In the genomic region with DNA sequence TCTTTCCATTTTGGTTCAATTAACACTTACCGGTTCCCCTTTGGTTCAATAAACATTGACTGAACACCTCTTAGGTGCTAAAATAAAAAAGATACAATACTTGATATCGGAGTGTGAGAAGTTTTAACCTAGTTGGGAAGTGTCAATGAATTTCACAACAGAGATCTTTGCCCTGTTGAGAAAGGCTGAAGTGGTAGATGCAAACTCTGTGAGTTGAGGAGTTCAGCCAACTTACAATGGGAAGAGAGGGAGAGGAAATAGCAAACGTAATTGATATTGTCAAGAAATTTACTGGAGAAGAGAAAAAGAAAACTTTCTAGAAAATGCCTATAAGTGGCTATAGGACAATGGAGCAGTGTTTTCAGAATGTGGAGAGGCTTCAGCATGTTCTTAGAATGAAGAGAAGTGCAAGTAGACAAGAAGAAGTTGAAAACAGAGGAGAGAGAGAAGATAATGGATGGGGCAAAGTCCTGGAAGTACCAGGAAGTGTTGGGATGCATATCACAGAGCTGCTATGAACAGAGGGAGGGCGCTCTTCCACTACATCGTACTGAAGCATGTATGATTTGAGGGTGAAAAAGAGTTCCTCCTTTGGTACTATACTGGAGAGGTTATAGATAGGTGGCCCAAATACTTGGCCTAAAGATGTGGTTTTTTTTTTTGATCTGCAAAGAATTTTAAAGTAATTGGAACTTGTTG, we compare ENCODE assay signal across 2 cellular contexts.
TF ChIP-seq lines count a peak whose summit lies in the region.

No MANE protein-coding gene starts in this region.

TF ChIP-seq in liver, 16 proteins besides CTCF, POLR2A, EP300 and RAD21:
- TF ChIP-seq EGR1 (IDR thresholded peaks at IDR 0.05; ENCODE audit: low read depth in 2 of 2) (peak in 1 of 2 donors; percentile 63), RXRA (IDR thresholded peaks at IDR 0.05) (peak; percentile 70 to 88), HNF4A (conservative IDR thresholded peaks at IDR 0.05) (peak; percentile 91 to 94), FOXA1 (IDR thresholded peaks at IDR 0.05) (no peak), TAF1 (conservative IDR thresholded peaks at IDR 0.05) (no peak), GABPA (IDR thresholded peaks at IDR 0.05 in 1 of 2, conservative IDR thresholded peaks at IDR 0.05 in 1 of 2) (peak in 1 of 2 donors; percentile 53), HNF4G (IDR thresholded peaks at IDR 0.05) (peak; percentile 69), NR2F2 (IDR thresholded peaks at IDR 0.05) (no peak), FOXA2 (IDR thresholded peaks at IDR 0.05) (no peak), JUND (IDR thresholded peaks at IDR 0.05) (peak; percentile 21 to 45), SP1 (IDR thresholded peaks at IDR 0.05) (peak; percentile 61), YY1 (IDR thresholded peaks at IDR 0.05) (peak; percentile 42)
- TF ChIP-seq, protein P1, sequence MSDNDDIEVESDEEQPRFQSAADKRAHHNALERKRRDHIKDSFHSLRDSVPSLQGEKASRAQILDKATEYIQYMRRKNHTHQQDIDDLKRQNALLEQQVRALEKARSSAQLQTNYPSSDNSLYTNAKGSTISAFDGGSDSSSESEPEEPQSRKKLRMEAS (IDR thresholded peaks at IDR 0.05), result peak; percentile 86
- TF ChIP-seq, protein P2, sequence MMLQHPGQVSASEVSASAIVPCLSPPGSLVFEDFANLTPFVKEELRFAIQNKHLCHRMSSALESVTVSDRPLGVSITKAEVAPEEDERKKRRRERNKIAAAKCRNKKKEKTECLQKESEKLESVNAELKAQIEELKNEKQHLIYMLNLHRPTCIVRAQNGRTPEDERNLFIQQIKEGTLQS (IDR thresholded peaks at IDR 0.05), result no peak
- TF ChIP-seq, protein P3, sequence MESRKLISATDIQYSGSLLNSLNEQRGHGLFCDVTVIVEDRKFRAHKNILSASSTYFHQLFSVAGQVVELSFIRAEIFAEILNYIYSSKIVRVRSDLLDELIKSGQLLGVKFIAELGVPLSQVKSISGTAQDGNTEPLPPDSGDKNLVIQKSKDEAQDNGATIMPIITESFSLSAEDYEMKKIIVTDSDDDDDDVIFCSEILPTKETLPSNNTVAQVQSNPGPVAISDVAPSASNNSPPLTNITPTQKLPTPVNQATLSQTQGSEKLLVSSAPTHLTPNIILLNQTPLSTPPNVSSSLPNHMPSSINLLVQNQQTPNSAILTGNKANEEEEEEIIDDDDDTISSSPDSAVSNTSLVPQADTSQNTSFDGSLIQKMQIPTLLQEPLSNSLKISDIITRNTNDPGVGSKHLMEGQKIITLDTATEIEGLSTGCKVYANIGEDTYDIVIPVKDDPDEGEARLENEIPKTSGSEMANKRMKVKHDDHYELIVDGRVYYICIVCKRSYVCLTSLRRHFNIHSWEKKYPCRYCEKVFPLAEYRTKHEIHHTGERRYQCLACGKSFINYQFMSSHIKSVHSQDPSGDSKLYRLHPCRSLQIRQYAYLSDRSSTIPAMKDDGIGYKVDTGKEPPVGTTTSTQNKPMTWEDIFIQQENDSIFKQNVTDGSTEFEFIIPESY (IDR thresholded peaks at IDR 0.05), result peak; percentile 39
- TF ChIP-seq, protein P4, sequence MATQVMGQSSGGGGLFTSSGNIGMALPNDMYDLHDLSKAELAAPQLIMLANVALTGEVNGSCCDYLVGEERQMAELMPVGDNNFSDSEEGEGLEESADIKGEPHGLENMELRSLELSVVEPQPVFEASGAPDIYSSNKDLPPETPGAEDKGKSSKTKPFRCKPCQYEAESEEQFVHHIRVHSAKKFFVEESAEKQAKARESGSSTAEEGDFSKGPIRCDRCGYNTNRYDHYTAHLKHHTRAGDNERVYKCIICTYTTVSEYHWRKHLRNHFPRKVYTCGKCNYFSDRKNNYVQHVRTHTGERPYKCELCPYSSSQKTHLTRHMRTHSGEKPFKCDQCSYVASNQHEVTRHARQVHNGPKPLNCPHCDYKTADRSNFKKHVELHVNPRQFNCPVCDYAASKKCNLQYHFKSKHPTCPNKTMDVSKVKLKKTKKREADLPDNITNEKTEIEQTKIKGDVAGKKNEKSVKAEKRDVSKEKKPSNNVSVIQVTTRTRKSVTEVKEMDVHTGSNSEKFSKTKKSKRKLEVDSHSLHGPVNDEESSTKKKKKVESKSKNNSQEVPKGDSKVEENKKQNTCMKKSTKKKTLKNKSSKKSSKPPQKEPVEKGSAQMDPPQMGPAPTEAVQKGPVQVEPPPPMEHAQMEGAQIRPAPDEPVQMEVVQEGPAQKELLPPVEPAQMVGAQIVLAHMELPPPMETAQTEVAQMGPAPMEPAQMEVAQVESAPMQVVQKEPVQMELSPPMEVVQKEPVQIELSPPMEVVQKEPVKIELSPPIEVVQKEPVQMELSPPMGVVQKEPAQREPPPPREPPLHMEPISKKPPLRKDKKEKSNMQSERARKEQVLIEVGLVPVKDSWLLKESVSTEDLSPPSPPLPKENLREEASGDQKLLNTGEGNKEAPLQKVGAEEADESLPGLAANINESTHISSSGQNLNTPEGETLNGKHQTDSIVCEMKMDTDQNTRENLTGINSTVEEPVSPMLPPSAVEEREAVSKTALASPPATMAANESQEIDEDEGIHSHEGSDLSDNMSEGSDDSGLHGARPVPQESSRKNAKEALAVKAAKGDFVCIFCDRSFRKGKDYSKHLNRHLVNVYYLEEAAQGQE (IDR thresholded peaks at IDR 0.05), result peak; percentile 53

TF ChIP-seq in WTC11, 78 proteins besides CTCF, POLR2A, EP300 and RAD21:
- TF ChIP-seq JUN (CRISPR knock-in tag; IDR thresholded peaks at IDR 0.05) (no peak), FOXJ3 (CRISPR knock-in tag; IDR thresholded peaks at IDR 0.05; ENCODE audit: borderline replicate concordance) (no peak), EMX1 (CRISPR knock-in tag; IDR thresholded peaks at IDR 0.05) (no peak), PRRX2 (CRISPR knock-in tag; IDR thresholded peaks at IDR 0.05) (no peak), SOX15 (CRISPR knock-in tag; IDR thresholded peaks at IDR 0.05) (no peak), HMGA2 (CRISPR knock-in tag; IDR thresholded peaks at IDR 0.05) (no peak), SMAD3 (CRISPR knock-in tag; IDR thresholded peaks at IDR 0.05; ENCODE audit: borderline replicate concordance) (no peak), KAT7 (CRISPR knock-in tag; IDR thresholded peaks at IDR 0.05; ENCODE audit: borderline replicate concordance) (no peak), IRF2 (CRISPR knock-in tag; IDR thresholded peaks at IDR 0.05; ENCODE audit: borderline replicate concordance, low read depth) (no peak), ZBTB21 (CRISPR knock-in tag; IDR thresholded peaks at IDR 0.05; ENCODE audit: borderline replicate concordance) (no peak), GRHL2 (CRISPR knock-in tag; IDR thresholded peaks at IDR 0.05; ENCODE audit: insufficient replicate concordance, severe bottlenecking) (no peak), TEAD1 (CRISPR knock-in tag; IDR thresholded peaks at IDR 0.05) (no peak), OVOL2 (CRISPR knock-in tag; IDR thresholded peaks at IDR 0.05; ENCODE audit: borderline replicate concordance) (no peak)
- TF ChIP-seq, protein P5, sequence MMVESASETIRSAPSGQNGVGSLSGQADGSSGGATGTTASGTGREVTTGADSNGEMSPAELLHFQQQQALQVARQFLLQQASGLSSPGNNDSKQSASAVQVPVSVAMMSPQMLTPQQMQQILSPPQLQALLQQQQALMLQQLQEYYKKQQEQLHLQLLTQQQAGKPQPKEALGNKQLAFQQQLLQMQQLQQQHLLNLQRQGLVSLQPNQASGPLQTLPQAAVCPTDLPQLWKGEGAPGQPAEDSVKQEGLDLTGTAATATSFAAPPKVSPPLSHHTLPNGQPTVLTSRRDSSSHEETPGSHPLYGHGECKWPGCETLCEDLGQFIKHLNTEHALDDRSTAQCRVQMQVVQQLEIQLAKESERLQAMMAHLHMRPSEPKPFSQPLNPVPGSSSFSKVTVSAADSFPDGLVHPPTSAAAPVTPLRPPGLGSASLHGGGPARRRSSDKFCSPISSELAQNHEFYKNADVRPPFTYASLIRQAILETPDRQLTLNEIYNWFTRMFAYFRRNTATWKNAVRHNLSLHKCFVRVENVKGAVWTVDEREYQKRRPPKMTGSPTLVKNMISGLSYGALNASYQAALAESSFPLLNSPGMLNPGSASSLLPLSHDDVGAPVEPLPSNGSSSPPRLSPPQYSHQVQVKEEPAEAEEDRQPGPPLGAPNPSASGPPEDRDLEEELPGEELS (CRISPR knock-in tag; IDR thresholded peaks at IDR 0.05), result no peak
- TF ChIP-seq, protein P1 (CRISPR knock-in tag; IDR thresholded peaks at IDR 0.05), result no peak
- TF ChIP-seq, protein P6, sequence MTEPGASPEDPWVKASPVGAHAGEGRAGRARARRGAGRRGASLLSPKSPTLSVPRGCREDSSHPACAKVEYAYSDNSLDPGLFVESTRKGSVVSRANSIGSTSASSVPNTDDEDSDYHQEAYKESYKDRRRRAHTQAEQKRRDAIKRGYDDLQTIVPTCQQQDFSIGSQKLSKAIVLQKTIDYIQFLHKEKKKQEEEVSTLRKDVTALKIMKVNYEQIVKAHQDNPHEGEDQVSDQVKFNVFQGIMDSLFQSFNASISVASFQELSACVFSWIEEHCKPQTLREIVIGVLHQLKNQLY (CRISPR knock-in tag; IDR thresholded peaks at IDR 0.05), result no peak
- TF ChIP-seq, protein P7, sequence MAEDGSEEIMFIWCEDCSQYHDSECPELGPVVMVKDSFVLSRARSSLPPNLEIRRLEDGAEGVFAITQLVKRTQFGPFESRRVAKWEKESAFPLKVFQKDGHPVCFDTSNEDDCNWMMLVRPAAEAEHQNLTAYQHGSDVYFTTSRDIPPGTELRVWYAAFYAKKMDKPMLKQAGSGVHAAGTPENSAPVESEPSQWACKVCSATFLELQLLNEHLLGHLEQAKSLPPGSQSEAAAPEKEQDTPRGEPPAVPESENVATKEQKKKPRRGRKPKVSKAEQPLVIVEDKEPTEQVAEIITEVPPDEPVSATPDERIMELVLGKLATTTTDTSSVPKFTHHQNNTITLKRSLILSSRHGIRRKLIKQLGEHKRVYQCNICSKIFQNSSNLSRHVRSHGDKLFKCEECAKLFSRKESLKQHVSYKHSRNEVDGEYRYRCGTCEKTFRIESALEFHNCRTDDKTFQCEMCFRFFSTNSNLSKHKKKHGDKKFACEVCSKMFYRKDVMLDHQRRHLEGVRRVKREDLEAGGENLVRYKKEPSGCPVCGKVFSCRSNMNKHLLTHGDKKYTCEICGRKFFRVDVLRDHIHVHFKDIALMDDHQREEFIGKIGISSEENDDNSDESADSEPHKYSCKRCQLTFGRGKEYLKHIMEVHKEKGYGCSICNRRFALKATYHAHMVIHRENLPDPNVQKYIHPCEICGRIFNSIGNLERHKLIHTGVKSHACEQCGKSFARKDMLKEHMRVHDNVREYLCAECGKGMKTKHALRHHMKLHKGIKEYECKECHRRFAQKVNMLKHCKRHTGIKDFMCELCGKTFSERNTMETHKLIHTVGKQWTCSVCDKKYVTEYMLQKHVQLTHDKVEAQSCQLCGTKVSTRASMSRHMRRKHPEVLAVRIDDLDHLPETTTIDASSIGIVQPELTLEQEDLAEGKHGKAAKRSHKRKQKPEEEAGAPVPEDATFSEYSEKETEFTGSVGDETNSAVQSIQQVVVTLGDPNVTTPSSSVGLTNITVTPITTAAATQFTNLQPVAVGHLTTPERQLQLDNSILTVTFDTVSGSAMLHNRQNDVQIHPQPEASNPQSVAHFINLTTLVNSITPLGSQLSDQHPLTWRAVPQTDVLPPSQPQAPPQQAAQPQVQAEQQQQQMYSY (CRISPR knock-in tag; IDR thresholded peaks at IDR 0.05), result no peak
- TF ChIP-seq, protein P8, sequence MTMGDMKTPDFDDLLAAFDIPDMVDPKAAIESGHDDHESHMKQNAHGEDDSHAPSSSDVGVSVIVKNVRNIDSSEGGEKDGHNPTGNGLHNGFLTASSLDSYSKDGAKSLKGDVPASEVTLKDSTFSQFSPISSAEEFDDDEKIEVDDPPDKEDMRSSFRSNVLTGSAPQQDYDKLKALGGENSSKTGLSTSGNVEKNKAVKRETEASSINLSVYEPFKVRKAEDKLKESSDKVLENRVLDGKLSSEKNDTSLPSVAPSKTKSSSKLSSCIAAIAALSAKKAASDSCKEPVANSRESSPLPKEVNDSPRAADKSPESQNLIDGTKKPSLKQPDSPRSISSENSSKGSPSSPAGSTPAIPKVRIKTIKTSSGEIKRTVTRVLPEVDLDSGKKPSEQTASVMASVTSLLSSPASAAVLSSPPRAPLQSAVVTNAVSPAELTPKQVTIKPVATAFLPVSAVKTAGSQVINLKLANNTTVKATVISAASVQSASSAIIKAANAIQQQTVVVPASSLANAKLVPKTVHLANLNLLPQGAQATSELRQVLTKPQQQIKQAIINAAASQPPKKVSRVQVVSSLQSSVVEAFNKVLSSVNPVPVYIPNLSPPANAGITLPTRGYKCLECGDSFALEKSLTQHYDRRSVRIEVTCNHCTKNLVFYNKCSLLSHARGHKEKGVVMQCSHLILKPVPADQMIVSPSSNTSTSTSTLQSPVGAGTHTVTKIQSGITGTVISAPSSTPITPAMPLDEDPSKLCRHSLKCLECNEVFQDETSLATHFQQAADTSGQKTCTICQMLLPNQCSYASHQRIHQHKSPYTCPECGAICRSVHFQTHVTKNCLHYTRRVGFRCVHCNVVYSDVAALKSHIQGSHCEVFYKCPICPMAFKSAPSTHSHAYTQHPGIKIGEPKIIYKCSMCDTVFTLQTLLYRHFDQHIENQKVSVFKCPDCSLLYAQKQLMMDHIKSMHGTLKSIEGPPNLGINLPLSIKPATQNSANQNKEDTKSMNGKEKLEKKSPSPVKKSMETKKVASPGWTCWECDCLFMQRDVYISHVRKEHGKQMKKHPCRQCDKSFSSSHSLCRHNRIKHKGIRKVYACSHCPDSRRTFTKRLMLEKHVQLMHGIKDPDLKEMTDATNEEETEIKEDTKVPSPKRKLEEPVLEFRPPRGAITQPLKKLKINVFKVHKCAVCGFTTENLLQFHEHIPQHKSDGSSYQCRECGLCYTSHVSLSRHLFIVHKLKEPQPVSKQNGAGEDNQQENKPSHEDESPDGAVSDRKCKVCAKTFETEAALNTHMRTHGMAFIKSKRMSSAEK (CRISPR knock-in tag; IDR thresholded peaks at IDR 0.05; ENCODE audit: borderline replicate concordance), result no peak
